In genomic region chr15:43329222-43329959, GRCh38 we compare ENCODE assay signal across 8 cellular contexts. TPM values are rescaled to one million over a fixed set of nuclear protein-coding genes. Genes with fewer than 3 reads are reported as not detected.
A peak's percentile ranks its signal among the peaks of the same experiment; 100 is the strongest.
DNase-seq lines count a peak whose midpoint lies in the region; ATAC-seq and TF ChIP-seq lines count a peak whose summit lies in the region.

No MANE protein-coding gene starts in this region.

- H3K4me3 ChIP-seq in WERI-Rb-1 (ENCODE audit: low read depth, low read length) (peak overlapping the region; percentile 66), esophagus (ENCODE audit: low read depth in 1 of 2, low read length in 2 of 2) (peak overlapping the region; percentile 76 to 94)

- H3K4me1 ChIP-seq in esophagus (ENCODE audit: control insufficient read depth in 2 of 2, insufficient read depth in 2 of 2, low read length in 1 of 2), result peaks cover 4 to 10% of the 10 kb centered on the region in 2 donors

- H3K27me3 ChIP-seq in WERI-Rb-1 (ENCODE audit: insufficient read depth, low read depth, severe bottlenecking) (no peaks in the 10 kb centered on the region), esophagus (ENCODE audit: control insufficient read depth in 1 of 2, insufficient read depth in 2 of 2, low read length in 2 of 2) (no peaks in the 10 kb centered on the region)

- H3K27ac ChIP-seq in WERI-Rb-1 (peak overlapping the region; percentile 92), esophagus (ENCODE audit: low read depth in 2 of 2, low read length in 1 of 2) (peak overlapping the region; percentile 96 to 97)

- DNase-seq in activated T-cell treated with anti-CD3 and anti-CD28 coated beads, Interleukin-2, amount 50 U/mL, for 24 hours, result peak; percentile 31
- DNase-seq in activated T-cell treated with anti-CD3 and anti-CD28 coated beads for 4 hours, result no peak
- DNase-seq in WERI-Rb-1, result no peak
- DNase-seq in naive thymus-derived CD8-positive, alpha-beta T cell, result peak in 3 of 10 donors; percentile 2 to 17 (median 4)

- H3K27ac Mint-ChIP-seq in activated T-cell treated with anti-CD3 and anti-CD28 coated beads, Interleukin-2, amount 50 U/mL, for 24 hours, result peak overlapping the region; percentile 99
- H3K27ac Mint-ChIP-seq in naive thymus-derived CD8-positive, alpha-beta T cell, result peak overlapping the region; percentile 95 to 100 (median 99)

- no peaks in the 10 kb centered on the region for H3K9me3 Mint-ChIP-seq in activated T-cell treated with anti-CD3 and anti-CD28 coated beads, Interleukin-2, amount 50 U/mL, for 24 hours
- H3K9me3 Mint-ChIP-seq in naive thymus-derived CD8-positive, alpha-beta T cell, result peaks cover 0 to 1% (median 0%) of the 10 kb centered on the region in 9 donors

- POLR2A ChIA-PET in naive thymus-derived CD8-positive, alpha-beta T cell (lab: Charles Lee), result interaction anchor here (0.6 to 1.5 kb wide), 4 partner anchors 25 to 748 kb away, joined by 3 to 9 read pairs (median 5); partner anchors contain the start of genes TUBGCP4 and ZSCAN29

- peaks cover 48% of the 10 kb centered on the region for H3K36me3 Mint-ChIP-seq in activated T-cell treated with anti-CD3 and anti-CD28 coated beads, Interleukin-2, amount 50 U/mL, for 24 hours (ENCODE audit: low read depth)
- peaks cover 0 to 17% (median 4%) of the 10 kb centered on the region in 3 donors for H3K36me3 Mint-ChIP-seq in naive thymus-derived CD8-positive, alpha-beta T cell

- no peak for TF ChIP-seq POLR2A in GM18505 (IDR thresholded peaks at IDR 0.05; ENCODE audit: borderline replicate concordance, extremely low read depth, insufficient read depth, insufficient read length)

- H3K9me3 ChIP-seq in WERI-Rb-1 (ENCODE audit: severe bottlenecking), result no peaks in the 10 kb centered on the region
- no peaks in the 10 kb centered on the region for H3K9me3 ChIP-seq in esophagus (ENCODE audit: control insufficient read depth in 2 of 2, insufficient read depth in 1 of 2, low read depth in 1 of 2, low read length in 1 of 2)

- H3K36me3 ChIP-seq in WERI-Rb-1, result peaks cover 23% of the 10 kb centered on the region
- no peaks in the 10 kb centered on the region for H3K36me3 ChIP-seq in esophagus (ENCODE audit: control insufficient read depth in 2 of 2, insufficient read depth in 2 of 2, low read length in 1 of 2)

- no peak for ATAC-seq in naive thymus-derived CD8-positive, alpha-beta T cell
- ATAC-seq in GM18505 (IDR thresholded peaks at IDR 0.05; ENCODE audit: unreplicated experiment) (no peak), HG03571 (IDR thresholded peaks at IDR 0.05; ENCODE audit: unreplicated experiment) (no peak), HG03159 (IDR thresholded peaks at IDR 0.05; ENCODE audit: unreplicated experiment) (no peak)

- H3K4me3 Mint-ChIP-seq in activated T-cell treated with anti-CD3 and anti-CD28 coated beads, Interleukin-2, amount 50 U/mL, for 24 hours, result peak overlapping the region; percentile 92
- peak overlapping the region; percentile 92 to 97 (median 94) for H3K4me3 Mint-ChIP-seq in naive thymus-derived CD8-positive, alpha-beta T cell

- WGBS in esophagus, 2 donors, result 13% methylated on average over 38 of the region's 38 CpGs

- H3K4me1 Mint-ChIP-seq in activated T-cell treated with anti-CD3 and anti-CD28 coated beads, Interleukin-2, amount 50 U/mL, for 24 hours (ENCODE audit: low read depth), result peaks cover 42% of the 10 kb centered on the region
- H3K4me1 Mint-ChIP-seq in naive thymus-derived CD8-positive, alpha-beta T cell, result peaks cover 18 to 46% (median 42%) of the 10 kb centered on the region in 4 donors

- H3K27me3 Mint-ChIP-seq in activated T-cell treated with anti-CD3 and anti-CD28 coated beads, Interleukin-2, amount 50 U/mL, for 24 hours, result no peaks in the 10 kb centered on the region
- no peaks in the 10 kb centered on the region for H3K27me3 Mint-ChIP-seq in naive thymus-derived CD8-positive, alpha-beta T cell

- no peak for TF ChIP-seq CTCF in WERI-Rb-1 (IDR thresholded peaks at IDR 0.05; ENCODE audit: low read depth, low read length)

RNA-seq across cellular contexts. Expression of gene LCMT2, which starts 1.0 kb away (rescaled TPM):
- 1 to 10 TPM; 5.0 to 5.5 TPM for polyA plus RNA-seq in esophagus
- total RNA-seq in naive thymus-derived CD8-positive, alpha-beta T cell, result 10 to 100 TPM; 15.5 to 17.0 TPM
- 1 to 10 TPM; 2.1 to 3.5 (median 3.1) TPM for polyA plus RNA-seq in naive thymus-derived CD8-positive, alpha-beta T cell

RNA-seq across cellular contexts. Expression of gene TGM7, which starts 27.3 kb away (rescaled TPM):
- polyA plus RNA-seq in esophagus, result 1 to 10 TPM in 1 of 2 donors, under 1 TPM in 1; 0.05 to 5.3 TPM
- not detected for total RNA-seq in naive thymus-derived CD8-positive, alpha-beta T cell
- polyA plus RNA-seq in naive thymus-derived CD8-positive, alpha-beta T cell, result not detected

RNA-seq across cellular contexts. Expression of gene ZSCAN29, which starts 41.5 kb away (rescaled TPM):
- polyA plus RNA-seq in esophagus, result 1 to 10 TPM; 5.3 to 6.3 TPM
- 10 to 100 TPM; 33.0 to 40.2 TPM for total RNA-seq in naive thymus-derived CD8-positive, alpha-beta T cell
- 1 to 10 TPM; 6.4 to 8.6 (median 7.4) TPM for polyA plus RNA-seq in naive thymus-derived CD8-positive, alpha-beta T cell

RNA-seq across cellular contexts. Expression of gene TUBGCP4, which starts 41.5 kb away (rescaled TPM):
- 1 to 10 TPM; 4.8 to 5.3 TPM for polyA plus RNA-seq in esophagus
- 10 to 100 TPM; 20.8 to 22.7 TPM for total RNA-seq in naive thymus-derived CD8-positive, alpha-beta T cell
- 10 to 100 TPM in 1 of 3 donors, 1 to 10 TPM in 2; 7.6 to 15.0 (median 9.2) TPM for polyA plus RNA-seq in naive thymus-derived CD8-positive, alpha-beta T cell
